ENCODE assay signal across 32 cellular contexts in genomic region chr17:27888072-27888471, GRCh38. TPM values are rescaled to one million over a fixed set of nuclear protein-coding genes. Genes with fewer than 3 reads are reported as not detected.
DNase-seq lines count a peak whose midpoint lies in the region; ATAC-seq and TF ChIP-seq lines count a peak whose summit lies in the region.
"Had no signal": no experiment of that assay in that cellular context is flagged by ENCODE, and none has a peak within 500 bp of the region (broad histone marks: within the 10 kb centered on the region; RNA-seq: fewer than 3 reads in every experiment).

No MANE protein-coding gene starts in this region.

- no peak for DNase-seq in Caco-2
- no peak for DNase-seq in IMR-90
- no peak for DNase-seq in body of pancreas
- no peak for DNase-seq in neuronal stem cell (ENCODE audit: low spot score)
- DNase-seq in spleen = no peak
- DNase-seq in activated CD4-positive, alpha-beta memory T cell treated with anti-CD3 and anti-CD28 coated beads for 36 hours = no peak
- DNase-seq: activated CD4-positive, alpha-beta T cell treated with anti-CD3 and anti-CD28 coated beads, Interleukin-2, amount 10 ng/mL, durations not matched to agents 7 days and 5 days; activated CD8-positive, alpha-beta memory T cell treated with anti-CD3 and anti-CD28 coated beads, Interleukin-2, amount 10 ng/mL, durations not matched to agents 7 days and 5 days; activated naive CD4-positive, alpha-beta T cell; activated T-cell treated with anti-CD3 and anti-CD28 coated beads, Interleukin-2, amount 50 U/mL, for 48 hours; brain microvascular endothelial cell; Calu3; DND-41; effector CD4-positive, alpha-beta T cell; kidney glomerular epithelial cell; lower lobe of right lung; mucosa of descending colon; NCI-H1417 treated with DMSO at 0.1 percent for 48 hours; NCI-H2081; NCI-H2227 treated with DMSO at 0.1 percent for 48 hours; NCI-H69; ovary; stimulated activated CD4-positive, alpha-beta T cell treated with anti-CD3 and anti-CD28 coated beads, Interleukin-2, amount 100 ng/mL, for 24 hours; transverse colon had no signal

- H2BK5ac ChIP-seq in IMR-90 (ENCODE audit: low read depth, low read length, poor library complexity, severe bottlenecking) (no peak overlapping the region), neuronal stem cell (ENCODE audit: low read length) (no peak overlapping the region)

- no peak for TF ChIP-seq RAD21 in IMR-90 (IDR thresholded peaks at IDR 0.05; ENCODE audit: low read length)

- no peaks in the 10 kb centered on the region for H3K9me3 ChIP-seq in Caco-2
- H3K9me3 ChIP-seq in IMR-90 (ENCODE audit: control insufficient read depth, insufficient read depth, low read length) = no peaks in the 10 kb centered on the region
- no peaks in the 10 kb centered on the region for H3K9me3 ChIP-seq in body of pancreas
- H3K9me3 ChIP-seq in neuronal stem cell (replicated peaks in 1 of 2; ENCODE audit: control insufficient read depth in 2 of 2, insufficient read depth in 1 of 2, low read depth in 1 of 2, low read length in 2 of 2) = no peaks in the 10 kb centered on the region
- H3K9me3 ChIP-seq in spleen = no peaks in the 10 kb centered on the region
- H3K9me3 ChIP-seq: adrenal gland; BLaER1 treated with 17β-estradiol and CSF1 and Interleukin-3, amounts not matched to agents 10 nM and 100 nM; lower lobe of right lung; mucosa of descending colon; ovary; right atrium auricular region; transverse colon had no signal

- peak overlapping the region; percentile 11; the same call in 1 of the 2 replicates for H4K91ac ChIP-seq in IMR-90 (ENCODE audit: insufficient read depth, low read depth, low read length)
- H4K91ac ChIP-seq in neuronal stem cell (ENCODE audit: low read depth, low read length, poor library complexity) = no peak overlapping the region

- H3K27me3 ChIP-seq in Caco-2 (replicated peaks; ENCODE audit: control insufficient read depth, insufficient read depth, low read length) (no peaks in the 10 kb centered on the region), IMR-90 (ENCODE audit: control insufficient read depth, insufficient read depth, low read length) (no peaks in the 10 kb centered on the region), body of pancreas (no peaks in the 10 kb centered on the region), neuronal stem cell (ENCODE audit: control insufficient read depth in 3 of 3, insufficient read depth in 3 of 3, low read depth in 1 of 3, low read length in 3 of 3) (no peaks in the 10 kb centered on the region), spleen (replicated peaks in 1 of 7) (no peaks in the 10 kb centered on the region)
- H3K27me3 ChIP-seq: adrenal gland; BLaER1 treated with 17β-estradiol and CSF1 and Interleukin-3, amounts not matched to agents 10 nM and 100 nM; brain microvascular endothelial cell; ovary; right atrium auricular region; transverse colon had no signal

- no peak overlapping the region for H2BK120ac ChIP-seq in IMR-90 (ENCODE audit: low read depth, low read length)
- no peak overlapping the region for H2BK120ac ChIP-seq in neuronal stem cell (ENCODE audit: low read depth, low read length)

- POLR2A ChIA-PET in Caco-2 (lab: Charles Lee) = interaction anchor here (0.5 to 1.9 kb wide), 10 partner anchors 8 to 447 kb away, joined by 3 to 8 read pairs (median 5); partner anchors contain the start of genes IFT20 and TNFAIP1
- POLR2A ChIA-PET in IMR-90 (lab: Charles Lee; ENCODE audit: unreplicated experiment) = no interaction called here
- POLR2A ChIA-PET in activated CD4-positive, alpha-beta memory T cell treated with anti-CD3 and anti-CD28 coated beads for 36 hours (lab: Charles Lee) = no interaction called here

- H3K4me2 ChIP-seq in IMR-90 (ENCODE audit: low read depth, low read length) (no peak overlapping the region), neuronal stem cell (ENCODE audit: insufficient read depth, low read length, poor library complexity, severe bottlenecking) (no peak overlapping the region)
- H3K4me2 ChIP-seq: smooth muscle cell had no signal

- H4K8ac ChIP-seq in IMR-90 (ENCODE audit: low read depth in 2 of 2, low read length in 2 of 2) = no peak overlapping the region
- no peak overlapping the region for H4K8ac ChIP-seq in neuronal stem cell (ENCODE audit: low read depth, low read length)

- no peak overlapping the region for H2BK15ac ChIP-seq in IMR-90 (ENCODE audit: low read depth, low read length)
- no peak overlapping the region for H2BK15ac ChIP-seq in neuronal stem cell (ENCODE audit: low read length)

- H3K9me1 ChIP-seq in IMR-90 (ENCODE audit: insufficient read depth, low read length) = 0 out of 2 replicates have a peak, but pooled peaks cover 3% of the 10 kb centered on the region

- H3K27me3 Mint-ChIP-seq in Caco-2 (ENCODE audit: insufficient read depth, unreplicated experiment) = no peaks in the 10 kb centered on the region
- no peaks in the 10 kb centered on the region for H3K27me3 Mint-ChIP-seq in activated CD4-positive, alpha-beta memory T cell treated with anti-CD3 and anti-CD28 coated beads for 36 hours
- H3K27me3 Mint-ChIP-seq: activated CD4-positive, alpha-beta T cell treated with anti-CD3 and anti-CD28 coated beads, Interleukin-2, amount 10 ng/mL, durations not matched to agents 7 days and 5 days; IgD-negative memory B cell had no signal

- H3K14ac ChIP-seq in IMR-90 (replicated peaks; ENCODE audit: low read depth, low read length) (no peak overlapping the region), neuronal stem cell (ENCODE audit: low read length) (no peak overlapping the region)

- WGBS in IMR-90 (ENCODE audit: extremely low coverage in 2 of 2, insufficient read length in 1 of 2), 2 experiments = 71% methylated on average over 1 of the region's 2 CpGs; no CpG with 5 or more reads in 1 of the 2 experiments
- WGBS in body of pancreas, 2 donors = 60 to 78% methylated on average over 2 of the region's 2 CpGs
- no CpG with 5 or more reads among the region's 2 CpGs for WGBS in neuronal stem cell (ENCODE audit: extremely low coverage in 2 of 2, insufficient read length in 2 of 2, insufficient replicate concordance in 1 of 2), 2 donors
- 25 to 56% (median 46%) methylated on average over 2 of the region's 2 CpGs for WGBS in spleen, 5 donors

- H3K4me1 ChIP-seq in Caco-2 (peaks cover 42% of the 10 kb centered on the region), IMR-90 (ENCODE audit: control insufficient read depth, insufficient read depth, low read length) (peaks cover 6% of the 10 kb centered on the region), body of pancreas (peaks cover 47% of the 10 kb centered on the region), neuronal stem cell (ENCODE audit: control insufficient read depth in 2 of 2, insufficient read depth in 1 of 2, low read depth in 1 of 2, low read length in 2 of 2) (peaks cover 7 to 20% of the 10 kb centered on the region in 2 donors), spleen (peaks cover 0 to 26% (median 12%) of the 10 kb centered on the region in 6 donors)

- no peak overlapping the region for H3K56ac ChIP-seq in IMR-90 (ENCODE audit: extremely low read depth, insufficient read depth, low read length)

- no peak for TF ChIP-seq POLR2A in IMR-90 (IDR thresholded peaks at IDR 0.05; ENCODE audit: low read depth, low read length)
- no peak for TF ChIP-seq POLR2A in body of pancreas (IDR thresholded peaks at IDR 0.05)
- TF ChIP-seq POLR2A in spleen (IDR thresholded peaks at IDR 0.05) = no peak

- no peak overlapping the region for H2AK9ac ChIP-seq in IMR-90 (replicated peaks; ENCODE audit: low read depth, low read length, poor library complexity)

- TF ChIP-seq CTCF in Caco-2 (IDR thresholded peaks at IDR 0.05; ENCODE audit: insufficient read depth in 1 of 2, low read depth in 1 of 2, low read length in 1 of 2, severe bottlenecking in 1 of 2, unreplicated experiment in 1 of 2) (no peak), IMR-90 (conservative IDR thresholded peaks at IDR 0.05; ENCODE audit: low read depth, low read length) (no peak), body of pancreas (IDR thresholded peaks at IDR 0.05) (no peak), spleen (IDR thresholded peaks at IDR 0.05 in 8 of 11, conservative IDR thresholded peaks at IDR 0.05 in 3 of 11) (no peak)

- CTCF ChIA-PET in Caco-2 (lab: Charles Lee) = interaction anchor here (0.6 to 14.6 kb wide), 8 partner anchors 8 to 363 kb away, joined by 3 to 540 read pairs (median 6); no protein-coding TSS in a partner anchor
- CTCF ChIA-PET in IMR-90 (lab: Yijun Ruan, JAX) = interaction anchor here (1.1 kb wide), 2 partner anchors 8 to 83 kb away, joined by 3 to 4 read pairs; no protein-coding TSS in a partner anchor
- CTCF ChIA-PET in activated CD4-positive, alpha-beta memory T cell treated with anti-CD3 and anti-CD28 coated beads for 36 hours (lab: Charles Lee) = interaction anchor here (1.6 kb wide), 2 partner anchors 83 to 132 kb away, joined by 3 to 9 read pairs; no protein-coding TSS in a partner anchor

- no peak overlapping the region for H2AFZ ChIP-seq in IMR-90 (replicated peaks; ENCODE audit: low read length, poor library complexity)
- no peak overlapping the region for H2AFZ ChIP-seq in neuronal stem cell (ENCODE audit: low read length)

- intact Hi-C loops in Caco-2 (cut with micrococcal nuclease; ENCODE audit: unreplicated experiment) = loop anchor here (5.0 to 10.0 kb wide), 3 partner anchors 154 to 339 kb away; partner anchors contain the start of gene NLK
- intact Hi-C loops in IMR-90 (cut with micrococcal nuclease) = loop anchor here (10.0 kb wide), 1 partner anchor 433 kb away; the partner anchor contains the start of gene KSR1
- intact Hi-C loops in body of pancreas (cut with DNase I) = no loop called here
- intact Hi-C loops in spleen (cut with DNase I; ENCODE audit: low total_unique reads) = no loop called here
- intact Hi-C loops in activated CD4-positive, alpha-beta memory T cell treated with anti-CD3 and anti-CD28 coated beads for 36 hours (cut with micrococcal nuclease) = no loop called here

- in situ Hi-C loops in IMR-90 (cut with MboI; ENCODE audit: low sequenced_read_pairs) = loop anchor here (10.0 kb wide), 2 partner anchors 83 to 233 kb away; partner anchors contain the start of gene NOS2

- H3K4me3 Mint-ChIP-seq in Caco-2 (ENCODE audit: unreplicated experiment) = peak overlapping the region; percentile 77
- H3K4me3 Mint-ChIP-seq in activated CD4-positive, alpha-beta memory T cell treated with anti-CD3 and anti-CD28 coated beads for 36 hours = no peak overlapping the region
- H3K4me3 Mint-ChIP-seq: activated CD4-positive, alpha-beta T cell treated with anti-CD3 and anti-CD28 coated beads, Interleukin-2, amount 10 ng/mL, durations not matched to agents 7 days and 5 days; activated CD8-positive, alpha-beta memory T cell treated with anti-CD3 and anti-CD28 coated beads, Interleukin-2, amount 10 ng/mL, durations not matched to agents 7 days and 5 days; IgD-negative memory B cell; nephron had no signal

- H2AK5ac ChIP-seq in IMR-90 (ENCODE audit: low read depth, low read length) = no peak overlapping the region
- H2AK5ac ChIP-seq in neuronal stem cell (ENCODE audit: low read depth, low read length) = no peak overlapping the region

- no peaks in the 10 kb centered on the region for H4K20me1 ChIP-seq in IMR-90 (ENCODE audit: insufficient read depth, low read length)
- H4K20me1 ChIP-seq: BLaER1 treated with 17β-estradiol and CSF1 and Interleukin-3, amounts not matched to agents 10 nM and 100 nM had no signal

- H3K36me3 Mint-ChIP-seq in Caco-2 (ENCODE audit: insufficient read depth, unreplicated experiment) = peaks cover 6% of the 10 kb centered on the region
- H3K36me3 Mint-ChIP-seq in activated CD4-positive, alpha-beta memory T cell treated with anti-CD3 and anti-CD28 coated beads for 36 hours = no peaks in the 10 kb centered on the region

- no peak overlapping the region for H2BK20ac ChIP-seq in IMR-90 (ENCODE audit: low read depth, low read length)

- no TSS peak for BruUV-seq in Caco-2 (replicated peaks; lab: Mats Ljungman, UMichigan)
- BruUV-seq in IMR-90 (replicated peaks; lab: Mats Ljungman, UMichigan) = no TSS peak

- dilution Hi-C loops in IMR-90 (cut with HindIII; ENCODE audit: low sequenced_read_pairs, unreplicated experiment) = no loop called here

- H3K36me3 ChIP-seq in Caco-2 (ENCODE audit: control insufficient read depth, insufficient read depth, low read length) = no peaks in the 10 kb centered on the region
- H3K36me3 ChIP-seq in IMR-90 (ENCODE audit: control insufficient read depth, insufficient read depth, low read length) = no peaks in the 10 kb centered on the region
- no peaks in the 10 kb centered on the region for H3K36me3 ChIP-seq in body of pancreas (replicated peaks in 1 of 2; ENCODE audit: insufficient read depth in 1 of 2, low read depth in 2 of 2)
- no peaks in the 10 kb centered on the region for H3K36me3 ChIP-seq in neuronal stem cell (replicated peaks in 1 of 2; ENCODE audit: control insufficient read depth in 2 of 2, insufficient read depth in 2 of 2, low read length in 2 of 2)
- peaks cover 0 to 5% (median 0%) of the 10 kb centered on the region in 6 donors for H3K36me3 ChIP-seq in spleen
- H3K36me3 ChIP-seq: adrenal gland; BLaER1 treated with 17β-estradiol and CSF1 and Interleukin-3, amounts not matched to agents 10 nM and 100 nM; brain microvascular endothelial cell; lower lobe of right lung; ovary; right atrium auricular region; transverse colon had no signal

- no peak overlapping the region for H2BK12ac ChIP-seq in neuronal stem cell (ENCODE audit: low read length)

- H3K4me1 Mint-ChIP-seq in Caco-2 (ENCODE audit: low read depth, unreplicated experiment) = peaks cover 55% of the 10 kb centered on the region
- peaks cover 8% of the 10 kb centered on the region for H3K4me1 Mint-ChIP-seq in activated CD4-positive, alpha-beta memory T cell treated with anti-CD3 and anti-CD28 coated beads for 36 hours (ENCODE audit: low read depth)

- H3K4me3 ChIP-seq in Caco-2 (ENCODE audit: low read depth, low read length) = no peak overlapping the region
- no peak overlapping the region for H3K4me3 ChIP-seq in IMR-90 (ENCODE audit: insufficient read depth, low read depth, low read length)
- H3K4me3 ChIP-seq in body of pancreas = no peak overlapping the region
- H3K4me3 ChIP-seq in neuronal stem cell (ENCODE audit: low read length in 2 of 2) = no peak overlapping the region
- H3K4me3 ChIP-seq in spleen = no peak overlapping the region
- H3K4me3 ChIP-seq: adrenal gland; BLaER1 treated with 17β-estradiol and CSF1 and Interleukin-3, amounts not matched to agents 10 nM and 100 nM; lower lobe of right lung; mucosa of descending colon; ovary; right atrium auricular region; SK-N-MC; smooth muscle cell; transverse colon had no signal

- peaks cover 9% of the 10 kb centered on the region for H3K9me3 Mint-ChIP-seq in Caco-2 (ENCODE audit: unreplicated experiment)
- H3K9me3 Mint-ChIP-seq in activated CD4-positive, alpha-beta memory T cell treated with anti-CD3 and anti-CD28 coated beads for 36 hours = no peaks in the 10 kb centered on the region
- H3K9me3 Mint-ChIP-seq: activated CD4-positive, alpha-beta T cell treated with anti-CD3 and anti-CD28 coated beads, Interleukin-2, amount 10 ng/mL, durations not matched to agents 7 days and 5 days; IgD-negative memory B cell; nephron had no signal

- H3K4ac ChIP-seq in IMR-90 (ENCODE audit: low read depth, low read length) = no peak overlapping the region
- no peak overlapping the region for H3K4ac ChIP-seq in neuronal stem cell (ENCODE audit: low read length)

- H3K9ac ChIP-seq in IMR-90 (ENCODE audit: low read depth, low read length) (no peak overlapping the region), neuronal stem cell (ENCODE audit: low read depth, low read length, poor library complexity) (no peak overlapping the region)
- H3K9ac ChIP-seq: BLaER1 treated with 17β-estradiol and CSF1 and Interleukin-3, amounts not matched to agents 10 nM and 100 nM had no signal

- H3K27ac Mint-ChIP-seq in Caco-2 (ENCODE audit: unreplicated experiment) = peak overlapping the region; percentile 95
- no peak overlapping the region for H3K27ac Mint-ChIP-seq in activated CD4-positive, alpha-beta memory T cell treated with anti-CD3 and anti-CD28 coated beads for 36 hours
- H3K27ac Mint-ChIP-seq: activated CD8-positive, alpha-beta memory T cell treated with anti-CD3 and anti-CD28 coated beads, Interleukin-2, amount 10 ng/mL, durations not matched to agents 7 days and 5 days had no signal

- H3K23ac ChIP-seq in IMR-90 (ENCODE audit: low read depth, low read length) (no peak overlapping the region), neuronal stem cell (ENCODE audit: low read depth, low read length, poor library complexity) (no peak overlapping the region)

- H3K79me1 ChIP-seq in IMR-90 (ENCODE audit: low read depth in 1 of 2, low read length in 2 of 2) (0 out of 4 replicates have a peak, but pooled peaks cover 0 to 8% of the 10 kb centered on the region in 2 experiments), neuronal stem cell (ENCODE audit: low read depth, low read length) (no peaks in the 10 kb centered on the region)

- H3K18ac ChIP-seq in IMR-90 (ENCODE audit: low read depth, low read length) (no peak overlapping the region), neuronal stem cell (ENCODE audit: low read length) (peak overlapping the region; percentile 60)

- H4K5ac ChIP-seq in IMR-90 (ENCODE audit: low read depth, low read length) = no peak overlapping the region

- ATAC-seq in IMR-90 (ENCODE audit: low read depth) (no peak), body of pancreas (no peak), GM18498 (IDR thresholded peaks at IDR 0.05; ENCODE audit: unreplicated experiment) (no peak)
- ATAC-seq: activated CD8-positive, alpha-beta memory T cell treated with anti-CD3 and anti-CD28 coated beads, Interleukin-2, amount 10 ng/mL, durations not matched to agents 7 days and 5 days; lower lobe of right lung; mucosa of descending colon had no signal

- H3K27ac ChIP-seq in IMR-90 (ENCODE audit: insufficient read depth, low read length) (no peak overlapping the region), body of pancreas (peak overlapping the region; percentile 25 to 85 (median 76)), neuronal stem cell (replicated peaks; ENCODE audit: low read length) (peak overlapping the region; percentile 55), spleen (peak overlapping the region in 1 of 8 donors; percentile 3)
- H3K27ac ChIP-seq: BLaER1 treated with 17β-estradiol and CSF1 and Interleukin-3, amounts not matched to agents 10 nM and 100 nM; brain microvascular endothelial cell; lower lobe of right lung; ovary; right atrium auricular region; SK-N-MC; transverse colon had no signal

RNA-seq across cellular contexts. Expression of gene LYRM9, which starts 5.1 kb away (rescaled TPM):
- total RNA-seq in Caco-2 (2022) (25.6 and 29.1 TPM in 2 replicates), IMR-90 (2012; rRNA removed) (3.2 and 3.3 TPM in 2 replicates), body of pancreas (10 to 100 TPM; 11.7 to 14.5 TPM), spleen (10 to 100 TPM in 6 of 7 donors, 1 to 10 TPM in 1; 6.8 to 20.0 (median 15.4) TPM)
- polyA plus RNA-seq in IMR-90 (2012; rRNA removed) (4.5 and 4.8 TPM in 2 replicates), spleen (10 to 100 TPM; 13.5 to 20.0 (median 18.5) TPM)
- 2.0 and 4.8 TPM in 2 replicates for polyA plus RNA-seq in IMR-90 (2012; cell fraction: cytosol; rRNA removed)
- 7.1 and 14.6 TPM in 2 replicates for polyA plus RNA-seq in IMR-90 (2012; cell fraction: nucleus; rRNA removed; ENCODE audit: low replicate concordance)
- polyA plus RNA-seq in neuronal stem cell (2013, experiment 1 of 2) = 12.5 TPM
- polyA plus RNA-seq in neuronal stem cell (2013, experiment 2 of 2) = 11.8 TPM
- total RNA-seq in activated CD4-positive, alpha-beta memory T cell treated with anti-CD3 and anti-CD28 coated beads for 36 hours = 1 to 10 TPM; 5.7 to 6.8 TPM

Comparison
In these comparisons a context has a peak if more than half of its experiments do, and no peak if none do; other contexts are left out.
1. intact Hi-C loops: an anchor here in Caco-2 (5.0 to 10.0 kb wide) and IMR-90 (10.0 kb wide); none called in body of pancreas, spleen and activated CD4-positive, alpha-beta memory T cell treated with anti-CD3 and anti-CD28 coated beads for 36 hours.